ENCODE assay signal across 18 cellular contexts in genomic region chr5:147339313-147339712, GRCh38.
DNase-seq lines count a peak whose midpoint lies in the region; ATAC-seq, FAIRE-seq and TF ChIP-seq lines count a peak whose summit lies in the region.
"Had no signal": no experiment of that assay in that cellular context is flagged by ENCODE, and none has a peak within 500 bp of the region (broad histone marks: within the 10 kb centered on the region; RNA-seq: fewer than 3 reads in every experiment).

No MANE protein-coding gene starts in this region.

- DNase-seq in HFFc6, result no peak
- DNase-seq in naive thymus-derived CD8-positive, alpha-beta T cell, result no peak
- DNase-seq in NCI-H2107 treated with DMSO at 0.1 percent for 48 hours (lab: John Stamatoyannopoulos, UW; ENCODE audit: unreplicated experiment), result no peak
- DNase-seq in GM12891 (ENCODE audit: insufficient read length, low spot score), result no peak
- DNase-seq: activated CD4-positive, CD25-positive, alpha-beta regulatory T cell treated with anti-CD3 and anti-CD28 coated beads, Interleukin-2, amount 50 U/mL, for 72 hours; activated gamma-delta T cell; colonic mucosa; erythroblast; lower lobe of right lung; natural killer cell; NCI-H1048; stimulated activated naive CD8-positive, alpha-beta T cell treated with anti-CD3 and anti-CD28 coated beads, Interleukin-15, amount 100 ng/mL, for 72 hours; uterus had no signal

- H3K4me3 ChIP-seq in OCI-LY1 (ENCODE audit: low read depth, low read length, poor library complexity, severe bottlenecking), result no peak overlapping the region
- H3K4me3 ChIP-seq: colonic mucosa, lower lobe of right lung, prostate gland, uterus had no signal

- H3K4me1 ChIP-seq in OCI-LY1 (ENCODE audit: insufficient read depth, low read length, severe bottlenecking), result no peaks in the 10 kb centered on the region
- H3K4me1 ChIP-seq: colonic mucosa, lower lobe of right lung, prostate gland, uterus had no signal

- TF ChIP-seq CTCF in 22Rv1 (IDR thresholded peaks at IDR 0.05) (peak; percentile 32), GM12872 (IDR thresholded peaks at IDR 0.05; ENCODE audit: insufficient read depth, low read depth, low read length) (peak; percentile 33; the same call in 2 of the 3 replicates), HFFc6 (IDR thresholded peaks at IDR 0.05) (peak; percentile 38), OCI-LY1 (IDR thresholded peaks at IDR 0.05; ENCODE audit: low read length) (peak; percentile 35; the same call in 1 of the 2 replicates)

- H3K27ac Mint-ChIP-seq in HFFc6, result no peak overlapping the region
- no peak overlapping the region for H3K27ac Mint-ChIP-seq in naive thymus-derived CD8-positive, alpha-beta T cell
- H3K27ac Mint-ChIP-seq: natural killer cell; stimulated activated naive CD8-positive, alpha-beta T cell treated with anti-CD3 and anti-CD28 coated beads, Interleukin-15, amount 100 ng/mL, for 72 hours had no signal

- no peaks in the 10 kb centered on the region for H3K4me1 Mint-ChIP-seq in HFFc6 (ENCODE audit: low read depth)
- no peaks in the 10 kb centered on the region for H3K4me1 Mint-ChIP-seq in naive thymus-derived CD8-positive, alpha-beta T cell
- H3K4me1 Mint-ChIP-seq: natural killer cell; stimulated activated naive CD8-positive, alpha-beta T cell treated with anti-CD3 and anti-CD28 coated beads, Interleukin-15, amount 100 ng/mL, for 72 hours had no signal

- H3K27me3 Mint-ChIP-seq in HFFc6 (ENCODE audit: insufficient read depth), result peaks cover 1% of the 10 kb centered on the region; the same call in 1 of the 2 replicates
- H3K27me3 Mint-ChIP-seq in naive thymus-derived CD8-positive, alpha-beta T cell, result peaks cover 0 to 7% (median 0%) of the 10 kb centered on the region in 5 donors
- H3K27me3 Mint-ChIP-seq: stimulated activated naive CD8-positive, alpha-beta T cell treated with anti-CD3 and anti-CD28 coated beads, Interleukin-15, amount 100 ng/mL, for 72 hours had no signal

- no peaks in the 10 kb centered on the region for H3F3A ChIP-seq in OCI-LY1 (ENCODE audit: insufficient read depth, low read length)

- no peaks in the 10 kb centered on the region for H3K36me3 ChIP-seq in OCI-LY1 (ENCODE audit: insufficient read depth, low read length)
- H3K36me3 ChIP-seq: colonic mucosa, lower lobe of right lung, prostate gland, uterus had no signal

- POLR2A ChIA-PET in naive thymus-derived CD8-positive, alpha-beta T cell (lab: Charles Lee), result no interaction called here

- H3K79me2 ChIP-seq in OCI-LY1 (ENCODE audit: insufficient read depth, low read length), result no peaks in the 10 kb centered on the region

- no peak for ATAC-seq in naive thymus-derived CD8-positive, alpha-beta T cell
- no peak for ATAC-seq in GM21367 (IDR thresholded peaks at IDR 0.05; ENCODE audit: unreplicated experiment)
- ATAC-seq: lower lobe of right lung; natural killer cell; stimulated activated naive CD8-positive, alpha-beta T cell treated with anti-CD3 and anti-CD28 coated beads, Interleukin-15, amount 100 ng/mL, for 72 hours had no signal

- H3K9ac ChIP-seq in OCI-LY1 (ENCODE audit: low read length), result no peak overlapping the region

- H3K4me3 Mint-ChIP-seq in HFFc6, result no peak overlapping the region
- H3K4me3 Mint-ChIP-seq in naive thymus-derived CD8-positive, alpha-beta T cell, result no peak overlapping the region
- H3K4me3 Mint-ChIP-seq: natural killer cell; stimulated activated naive CD8-positive, alpha-beta T cell treated with anti-CD3 and anti-CD28 coated beads, Interleukin-15, amount 100 ng/mL, for 72 hours had no signal

- TF ChIP-seq POLR2A in GM12891 (IDR thresholded peaks at IDR 0.05; ENCODE audit: low read depth, low read length), result no peak

- H4K20me1 ChIP-seq in OCI-LY1 (ENCODE audit: insufficient read depth, low read length), result no peaks in the 10 kb centered on the region

- no peak overlapping the region for H3K4me2 ChIP-seq in OCI-LY1 (ENCODE audit: low read length)

- no peak for FAIRE-seq in GM12891 (lab: Jason Lieb, UNC)

- H3K9me3 Mint-ChIP-seq in HFFc6, result no peaks in the 10 kb centered on the region
- H3K9me3 Mint-ChIP-seq in naive thymus-derived CD8-positive, alpha-beta T cell, result peaks cover 0 to 28% (median 15%) of the 10 kb centered on the region in 9 donors

- no peak overlapping the region for H2AFZ ChIP-seq in OCI-LY1 (ENCODE audit: low read length)

- H3K27ac ChIP-seq in 22Rv1 (no peak overlapping the region), OCI-LY1 (ENCODE audit: low read depth, low read length, poor library complexity, severe bottlenecking) (no peak overlapping the region)
- H3K27ac ChIP-seq: colonic mucosa, lower lobe of right lung, prostate gland, uterus had no signal

- H3K9me3 ChIP-seq in OCI-LY1 (ENCODE audit: low read length), result no peaks in the 10 kb centered on the region
- H3K9me3 ChIP-seq: colonic mucosa, lower lobe of right lung, prostate gland, uterus had no signal

- H3K27me3 ChIP-seq in OCI-LY1 (ENCODE audit: insufficient read depth, low read length), result no peaks in the 10 kb centered on the region
- H3K27me3 ChIP-seq: colonic mucosa, uterus had no signal

- no peaks in the 10 kb centered on the region for H3K9me2 ChIP-seq in OCI-LY1 (ENCODE audit: low read depth, low read length)

- no peaks in the 10 kb centered on the region for H3K36me3 Mint-ChIP-seq in HFFc6 (ENCODE audit: low read depth)
- H3K36me3 Mint-ChIP-seq in naive thymus-derived CD8-positive, alpha-beta T cell, result peaks cover 0 to 16% (median 0%) of the 10 kb centered on the region in 3 donors
- H3K36me3 Mint-ChIP-seq: natural killer cell had no signal

TF ChIP-seq in GM12891, 5 proteins besides CTCF, POLR2A, EP300 and RAD21:
- TF ChIP-seq SPI1 (IDR thresholded peaks at IDR 0.05; ENCODE audit: low read depth, low read length) (no peak), PAX5 (IDR thresholded peaks at IDR 0.05; ENCODE audit: insufficient read depth, low read length, severe bottlenecking) (no peak), POU2F2 (IDR thresholded peaks at IDR 0.05; ENCODE audit: low read depth, low read length) (no peak), POLR2AphosphoS5 (IDR thresholded peaks at IDR 0.05; ENCODE audit: low read depth, low read length) (no peak), TAF1 (IDR thresholded peaks at IDR 0.05; ENCODE audit: low read depth, low read length) (no peak)
